Comparison of ENCODE assay signal across 8 cellular contexts in the genomic region with DNA sequence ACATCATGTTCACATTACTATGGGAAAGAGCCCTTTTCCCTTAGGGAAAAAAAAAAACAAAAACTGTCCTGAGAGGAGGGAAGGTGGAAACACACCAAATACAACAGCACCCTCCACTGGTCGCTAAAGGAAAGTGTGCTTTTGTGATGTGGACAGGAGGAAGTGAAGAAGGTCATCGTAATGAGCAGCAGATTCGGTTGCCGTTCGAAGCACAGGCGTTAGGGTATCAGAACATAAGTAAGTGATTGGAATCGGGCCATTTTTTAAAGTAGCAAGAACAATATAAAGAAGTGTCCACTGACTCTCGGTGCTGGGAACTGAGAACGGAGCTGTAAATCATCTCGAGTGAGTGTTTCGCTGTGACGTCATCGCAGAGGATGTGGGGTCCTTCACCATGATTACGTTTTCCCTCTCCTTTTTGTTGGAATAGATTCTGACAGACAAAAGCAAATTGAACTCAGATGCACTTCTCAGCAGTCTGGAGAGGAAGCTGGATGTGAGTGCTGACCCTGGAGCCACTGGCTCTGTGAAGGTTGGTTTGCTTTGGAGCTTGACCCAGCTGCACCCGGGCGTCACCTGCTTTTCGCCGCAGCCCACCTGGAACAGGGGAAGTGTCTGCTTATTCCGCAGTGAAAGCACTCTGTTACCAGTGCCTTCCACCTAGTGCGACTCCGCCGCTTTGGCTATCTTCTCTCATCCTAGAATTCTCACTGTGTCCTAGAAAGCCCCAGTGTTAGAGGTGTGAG.
DNase-seq lines count a peak whose midpoint lies in the region; ATAC-seq and TF ChIP-seq lines count a peak whose summit lies in the region.

No MANE protein-coding gene starts in this region.

- CTCF ChIA-PET in CD8-positive, alpha-beta T cell (lab: Charles Lee) = interaction anchor here (0.5 to 1.0 kb wide), 2 partner anchors 21 to 241 kb away, joined by 3 read pairs; no protein-coding TSS in a partner anchor
- CTCF ChIA-PET in activated CD8-positive, alpha-beta T cell treated with anti-CD3 and anti-CD28 coated beads, Interleukin-2, amount 10 ng/mL, durations not matched to agents 7 days and 5 days (lab: Charles Lee) = interaction anchor here (0.6 to 2.8 kb wide), 10 partner anchors 9 to 850 kb away, joined by 3 to 20 read pairs (median 4); no protein-coding TSS in a partner anchor

- POLR2A ChIA-PET in CD8-positive, alpha-beta T cell (lab: Charles Lee) = no interaction called here
- POLR2A ChIA-PET in activated CD8-positive, alpha-beta T cell treated with anti-CD3 and anti-CD28 coated beads, Interleukin-2, amount 10 ng/mL, durations not matched to agents 7 days and 5 days (lab: Charles Lee) = no interaction called here

- H2BK120ac ChIP-seq in trophoblast cell (ENCODE audit: insufficient read depth, low read length, poor library complexity) = no peak overlapping the region

- no peak for TF ChIP-seq CTCF in CD8-positive, alpha-beta T cell (IDR thresholded peaks at IDR 0.05)
- peak; percentile 75 for TF ChIP-seq CTCF in glutamatergic neuron (IDR thresholded peaks at IDR 0.05; ENCODE audit: partially characterized antibody, unreplicated experiment)

- H3K36me3 ChIP-seq in CD8-positive, alpha-beta T cell (ENCODE audit: insufficient read depth, low read length) = no peaks in the 10 kb centered on the region
- no peaks in the 10 kb centered on the region for H3K36me3 ChIP-seq in trophoblast cell (ENCODE audit: control insufficient read depth in 1 of 2, insufficient read depth in 2 of 2, low read length in 2 of 2)

- no peak overlapping the region for H3K27ac ChIP-seq in CD8-positive, alpha-beta T cell (ENCODE audit: low read depth, low read length)
- H3K27ac ChIP-seq in trophoblast cell (ENCODE audit: low read depth, low read length) = no peak overlapping the region

- no peak overlapping the region for H2AFZ ChIP-seq in trophoblast cell (ENCODE audit: insufficient read depth, low read length, poor library complexity)

- H3K79me1 ChIP-seq in trophoblast cell (ENCODE audit: low read length) = no peaks in the 10 kb centered on the region

- no peak for DNase-seq in CD8-positive, alpha-beta T cell
- DNase-seq in NCI-H226 = peak; percentile 33
- DNase-seq in activated CD8-positive, alpha-beta T cell treated with anti-CD3 and anti-CD28 coated beads, Interleukin-2, amount 10 ng/mL, durations not matched to agents 7 days and 5 days = peak; percentile 26
- peak; percentile 28 for DNase-seq in glutamatergic neuron
- peak; percentile 49 to 90 for DNase-seq in trophoblast cell

- no peak overlapping the region for H4K91ac ChIP-seq in trophoblast cell (ENCODE audit: low read depth, low read length)

- no peak overlapping the region for H4K12ac ChIP-seq in trophoblast cell (ENCODE audit: low read depth, low read length)

- peak overlapping the region; percentile 41 for H3K4me2 ChIP-seq in trophoblast cell (ENCODE audit: low read length)

- peaks cover 5% of the 10 kb centered on the region for H3K4me1 Mint-ChIP-seq in CD8-positive, alpha-beta T cell (ENCODE audit: low read depth)
- peaks cover 3% of the 10 kb centered on the region for H3K4me1 Mint-ChIP-seq in activated CD8-positive, alpha-beta T cell treated with anti-CD3 and anti-CD28 coated beads, Interleukin-2, amount 10 ng/mL, durations not matched to agents 7 days and 5 days (ENCODE audit: low read depth)
- H3K4me1 Mint-ChIP-seq in glutamatergic neuron (ENCODE audit: low read depth, unreplicated experiment) = no peaks in the 10 kb centered on the region

- H3K27me3 ChIP-seq in CD8-positive, alpha-beta T cell (ENCODE audit: insufficient read depth, low read length) = no peaks in the 10 kb centered on the region
- H3K27me3 ChIP-seq in trophoblast cell (ENCODE audit: insufficient read depth, low read length) = no peaks in the 10 kb centered on the region

- intact Hi-C loops in CD8-positive, alpha-beta T cell (cut with DNase I, micrococcal nuclease) = loop anchor here in 1 of 2 experiments (2.0 to 10.0 kb wide), 2 partner anchors 244 to 844 kb away; no protein-coding TSS in a partner anchor

- no peak overlapping the region for H2BK12ac ChIP-seq in trophoblast cell (ENCODE audit: low read length)

- H3K27me3 Mint-ChIP-seq in CD8-positive, alpha-beta T cell (ENCODE audit: low read depth) = no peaks in the 10 kb centered on the region
- peaks cover 18% of the 10 kb centered on the region for H3K27me3 Mint-ChIP-seq in activated CD8-positive, alpha-beta T cell treated with anti-CD3 and anti-CD28 coated beads, Interleukin-2, amount 10 ng/mL, durations not matched to agents 7 days and 5 days (ENCODE audit: low read depth)
- H3K27me3 Mint-ChIP-seq in glutamatergic neuron (ENCODE audit: unreplicated experiment) = no peaks in the 10 kb centered on the region

- no peak overlapping the region for H2BK5ac ChIP-seq in trophoblast cell (ENCODE audit: low read depth, low read length, poor library complexity)

- no peak overlapping the region for H3K23ac ChIP-seq in trophoblast cell (ENCODE audit: low read length)

- no peaks in the 10 kb centered on the region for H3K4me1 ChIP-seq in CD8-positive, alpha-beta T cell (ENCODE audit: insufficient read depth, low read length)
- H3K4me1 ChIP-seq in trophoblast cell (ENCODE audit: control insufficient read depth in 1 of 2, insufficient read depth in 2 of 2, low read length in 2 of 2) = no peaks in the 10 kb centered on the region

- no peak overlapping the region for H2AK5ac ChIP-seq in trophoblast cell (ENCODE audit: low read length)

- ATAC-seq in CD8-positive, alpha-beta T cell = no peak
- ATAC-seq in GM21423 (IDR thresholded peaks at IDR 0.05; ENCODE audit: unreplicated experiment) = peak; percentile 48
- ATAC-seq in activated CD8-positive, alpha-beta T cell treated with anti-CD3 and anti-CD28 coated beads, Interleukin-2, amount 10 ng/mL, durations not matched to agents 7 days and 5 days = peak; percentile 61
- ATAC-seq in HG02623 (IDR thresholded peaks at IDR 0.05; ENCODE audit: unreplicated experiment) = no peak
- ATAC-seq in GM21737 (IDR thresholded peaks at IDR 0.05; ENCODE audit: unreplicated experiment) = no peak

- H3K27ac Mint-ChIP-seq in CD8-positive, alpha-beta T cell = no peak overlapping the region
- no peak overlapping the region for H3K27ac Mint-ChIP-seq in activated CD8-positive, alpha-beta T cell treated with anti-CD3 and anti-CD28 coated beads, Interleukin-2, amount 10 ng/mL, durations not matched to agents 7 days and 5 days
- H3K27ac Mint-ChIP-seq in glutamatergic neuron (ENCODE audit: unreplicated experiment) = no peak overlapping the region

- H3K14ac ChIP-seq in trophoblast cell (ENCODE audit: low read length) = no peak overlapping the region

- H4K8ac ChIP-seq in trophoblast cell (ENCODE audit: low read depth, low read length) = no peak overlapping the region

- no peaks in the 10 kb centered on the region for H3K79me2 ChIP-seq in trophoblast cell (ENCODE audit: control insufficient read depth, insufficient read depth, low read length, poor library complexity)

- H3K9me3 Mint-ChIP-seq in CD8-positive, alpha-beta T cell = no peaks in the 10 kb centered on the region
- H3K9me3 Mint-ChIP-seq in activated CD8-positive, alpha-beta T cell treated with anti-CD3 and anti-CD28 coated beads, Interleukin-2, amount 10 ng/mL, durations not matched to agents 7 days and 5 days (ENCODE audit: insufficient read depth) = no peaks in the 10 kb centered on the region
- H3K9me3 Mint-ChIP-seq in glutamatergic neuron (ENCODE audit: unreplicated experiment) = no peaks in the 10 kb centered on the region

- H3K9ac ChIP-seq in trophoblast cell (ENCODE audit: low read length) = no peak overlapping the region

- H3K18ac ChIP-seq in trophoblast cell (ENCODE audit: low read length) = no peak overlapping the region

- peaks cover 3% of the 10 kb centered on the region for H3K36me3 Mint-ChIP-seq in CD8-positive, alpha-beta T cell
- H3K36me3 Mint-ChIP-seq in activated CD8-positive, alpha-beta T cell treated with anti-CD3 and anti-CD28 coated beads, Interleukin-2, amount 10 ng/mL, durations not matched to agents 7 days and 5 days (ENCODE audit: low read depth) = no peaks in the 10 kb centered on the region
- H3K36me3 Mint-ChIP-seq in glutamatergic neuron (ENCODE audit: unreplicated experiment) = no peaks in the 10 kb centered on the region

- no CpG with 5 or more reads among the region's 22 CpGs for WGBS in trophoblast cell (ENCODE audit: extremely low coverage, insufficient coverage, insufficient read length)

- H3K4me3 ChIP-seq in CD8-positive, alpha-beta T cell (ENCODE audit: low read depth, low read length) = no peak overlapping the region
- H3K4me3 ChIP-seq in trophoblast cell (ENCODE audit: low read depth, low read length) = no peak overlapping the region

- H3K4me3 Mint-ChIP-seq in CD8-positive, alpha-beta T cell = peak overlapping the region; percentile 60
- peak overlapping the region; percentile 8 for H3K4me3 Mint-ChIP-seq in activated CD8-positive, alpha-beta T cell treated with anti-CD3 and anti-CD28 coated beads, Interleukin-2, amount 10 ng/mL, durations not matched to agents 7 days and 5 days
- H3K4me3 Mint-ChIP-seq in glutamatergic neuron (ENCODE audit: unreplicated experiment) = peak overlapping the region; percentile 72

- H3K9me3 ChIP-seq in CD8-positive, alpha-beta T cell (ENCODE audit: low read length) = no peaks in the 10 kb centered on the region
- H3K9me3 ChIP-seq in trophoblast cell (ENCODE audit: insufficient read depth, low read depth, low read length) = no peaks in the 10 kb centered on the region

- H3K4ac ChIP-seq in trophoblast cell (ENCODE audit: low read depth, low read length) = no peak overlapping the region

Comparison
In these comparisons a context has a peak if more than half of its experiments do, and no peak if none do; other contexts are left out.
1. ATAC-seq: peak in GM21423 (single experiment) and activated CD8-positive, alpha-beta T cell treated with anti-CD3 and anti-CD28 coated beads, Interleukin-2, amount 10 ng/mL, durations not matched to agents 7 days and 5 days (single experiment); none in CD8-positive, alpha-beta T cell (single experiment), HG02623 (single experiment) and GM21737 (single experiment).
2. DNase-seq: peak in NCI-H226 (single experiment), activated CD8-positive, alpha-beta T cell treated with anti-CD3 and anti-CD28 coated beads, Interleukin-2, amount 10 ng/mL, durations not matched to agents 7 days and 5 days (single experiment), glutamatergic neuron (single experiment) and trophoblast cell (2 of 2); none in CD8-positive, alpha-beta T cell (0 of 7).
3. H3K4me3 Mint-ChIP-seq: peak in every context shown above with its lines; median percentile 72 in glutamatergic neuron; 60 in CD8-positive, alpha-beta T cell; 8 in activated CD8-positive, alpha-beta T cell treated with anti-CD3 and anti-CD28 coated beads, Interleukin-2, amount 10 ng/mL, durations not matched to agents 7 days and 5 days.